28 cellular contexts compared by ENCODE assay signal in genomic region chr14:103932791-103933490, GRCh38. TPM values are rescaled to one million over a fixed set of nuclear protein-coding genes. Genes with fewer than 3 reads are reported as not detected.
DNase-seq lines count a peak whose midpoint lies in the region; FAIRE-seq and TF ChIP-seq lines count a peak whose summit lies in the region.
"Had no signal": no experiment of that assay in that cellular context is flagged by ENCODE, and none has a peak within 500 bp of the region (broad histone marks: within the 10 kb centered on the region; RNA-seq: fewer than 3 reads in every experiment).

No MANE protein-coding gene starts in this region.

- WGBS in hepatocyte (ENCODE audit: low lambda C conversion rate, missing lambda C conversion rate) = 86% methylated on average over 11 of the region's 11 CpGs

- H4K20me1 ChIP-seq in hepatocyte (ENCODE audit: insufficient read depth, poor library complexity, severe bottlenecking) = no peaks in the 10 kb centered on the region

- no peaks in the 10 kb centered on the region for H3K36me3 Mint-ChIP-seq in Caco-2 (ENCODE audit: insufficient read depth, unreplicated experiment)
- H3K36me3 Mint-ChIP-seq in activated CD4-positive, alpha-beta memory T cell treated with anti-CD3 and anti-CD28 coated beads, Interleukin-2, amount 10 ng/mL, durations not matched to agents 7 days and 5 days (ENCODE audit: low read depth) = no peaks in the 10 kb centered on the region
- H3K36me3 Mint-ChIP-seq: activated naive CD4-positive, alpha-beta T cell treated with anti-CD3 and anti-CD28 coated beads, Interleukin-2, amount 10 ng/mL, durations not matched to agents 7 days and 5 days had no signal

- intact Hi-C loops in Caco-2 (cut with micrococcal nuclease; ENCODE audit: unreplicated experiment) = no loop called here

- no peak overlapping the region for H3K4me3 ChIP-seq in Caco-2 (ENCODE audit: low read depth, low read length)
- H3K4me3 ChIP-seq in Jurkat, Clone E6-1 (ENCODE audit: low read length) = peak overlapping the region; percentile 44
- no peak overlapping the region for H3K4me3 ChIP-seq in hepatocyte
- H3K4me3 ChIP-seq: mucosa of descending colon, psoas muscle, skin epidermis had no signal

- CTCF ChIA-PET in Caco-2 (lab: Charles Lee) (no interaction called here), RWPE1 (lab: Yijun Ruan, JAX) (interaction anchor here (0.6 kb wide), 1 partner anchor 1164 kb away, joined by 3 read pairs; no protein-coding TSS in a partner anchor)
- CTCF ChIA-PET in activated CD4-positive, alpha-beta memory T cell treated with anti-CD3 and anti-CD28 coated beads, Interleukin-2, amount 10 ng/mL, durations not matched to agents 7 days and 5 days (lab: Charles Lee) = no interaction called here

- TF ChIP-seq CTCF in Caco-2 (IDR thresholded peaks at IDR 0.05; ENCODE audit: insufficient read depth in 1 of 2, low read depth in 1 of 2, low read length in 1 of 2, severe bottlenecking in 1 of 2, unreplicated experiment in 1 of 2) (no peak), RWPE1 (conservative IDR thresholded peaks at IDR 0.05; ENCODE audit: low read depth) (no peak), hepatocyte (IDR thresholded peaks at IDR 0.05; ENCODE audit: poor library complexity) (no peak)

- H3K36me3 ChIP-seq in Caco-2 (ENCODE audit: control insufficient read depth, insufficient read depth, low read length) (no peaks in the 10 kb centered on the region), hepatocyte (replicated peaks; ENCODE audit: insufficient read depth, low read depth) (no peaks in the 10 kb centered on the region)

- BruUV-seq in Caco-2 (replicated peaks; lab: Mats Ljungman, UMichigan) = no TSS peak

- peak overlapping the region; percentile 38 for H3K4me2 ChIP-seq in hepatocyte

- H3K4me1 Mint-ChIP-seq in Caco-2 (ENCODE audit: low read depth, unreplicated experiment) = peaks cover 14% of the 10 kb centered on the region
- H3K4me1 Mint-ChIP-seq in activated CD4-positive, alpha-beta memory T cell treated with anti-CD3 and anti-CD28 coated beads, Interleukin-2, amount 10 ng/mL, durations not matched to agents 7 days and 5 days = no peaks in the 10 kb centered on the region
- H3K4me1 Mint-ChIP-seq: central memory CD8-positive, alpha-beta T cell had no signal

- H3K4me3 Mint-ChIP-seq in Caco-2 (ENCODE audit: unreplicated experiment) = no peak overlapping the region
- H3K4me3 Mint-ChIP-seq in activated CD4-positive, alpha-beta memory T cell treated with anti-CD3 and anti-CD28 coated beads, Interleukin-2, amount 10 ng/mL, durations not matched to agents 7 days and 5 days = no peak overlapping the region
- H3K4me3 Mint-ChIP-seq: activated B cell treated with CpG ODN at 0.5 μM for 24 hours; activated naive CD4-positive, alpha-beta T cell treated with anti-CD3 and anti-CD28 coated beads, Interleukin-2, amount 10 ng/mL, durations not matched to agents 7 days and 5 days; central memory CD8-positive, alpha-beta T cell; HFFc6 had no signal

- POLR2A ChIA-PET in Caco-2 (lab: Charles Lee) = no interaction called here
- POLR2A ChIA-PET in RWPE1 (lab: Yijun Ruan, JAX; ENCODE audit: low non-redundant PET) = no interaction called here
- POLR2A ChIA-PET in activated CD4-positive, alpha-beta memory T cell treated with anti-CD3 and anti-CD28 coated beads, Interleukin-2, amount 10 ng/mL, durations not matched to agents 7 days and 5 days (lab: Charles Lee) = no interaction called here

- H3K9me3 ChIP-seq in Caco-2 (no peaks in the 10 kb centered on the region), hepatocyte (ENCODE audit: low read depth) (no peaks in the 10 kb centered on the region)
- H3K9me3 ChIP-seq: mucosa of descending colon, psoas muscle had no signal

- no peak for FAIRE-seq in RCC 7860 (lab: Jason Lieb, UNC)
- FAIRE-seq: frontal cortex, HTR-8/SVneo had no signal

- H3K27ac Mint-ChIP-seq in Caco-2 (ENCODE audit: unreplicated experiment) = peak overlapping the region; percentile 20
- no peak overlapping the region for H3K27ac Mint-ChIP-seq in activated CD4-positive, alpha-beta memory T cell treated with anti-CD3 and anti-CD28 coated beads, Interleukin-2, amount 10 ng/mL, durations not matched to agents 7 days and 5 days
- H3K27ac Mint-ChIP-seq: activated B cell treated with CpG ODN at 0.5 μM for 24 hours; activated naive CD4-positive, alpha-beta T cell treated with anti-CD3 and anti-CD28 coated beads, Interleukin-2, amount 10 ng/mL, durations not matched to agents 7 days and 5 days; HFFc6 had no signal

- no peaks in the 10 kb centered on the region for H3K9me3 Mint-ChIP-seq in Caco-2 (ENCODE audit: unreplicated experiment)
- no peaks in the 10 kb centered on the region for H3K9me3 Mint-ChIP-seq in activated CD4-positive, alpha-beta memory T cell treated with anti-CD3 and anti-CD28 coated beads, Interleukin-2, amount 10 ng/mL, durations not matched to agents 7 days and 5 days
- H3K9me3 Mint-ChIP-seq: activated B cell treated with CpG ODN at 0.5 μM for 24 hours; activated naive CD4-positive, alpha-beta T cell treated with anti-CD3 and anti-CD28 coated beads, Interleukin-2, amount 10 ng/mL, durations not matched to agents 7 days and 5 days; central memory CD8-positive, alpha-beta T cell; HFFc6 had no signal

- H3K27ac ChIP-seq in RWPE1 (peak overlapping the region; percentile 58), hepatocyte (peak overlapping the region; percentile 5)
- H3K27ac ChIP-seq: psoas muscle had no signal

- no peaks in the 10 kb centered on the region for H3K79me2 ChIP-seq in hepatocyte

- no peaks in the 10 kb centered on the region for H3K9me2 ChIP-seq in hepatocyte (replicated peaks; ENCODE audit: insufficient read depth)

- H3K4me1 ChIP-seq in Caco-2 = peaks cover 17% of the 10 kb centered on the region
- H3K4me1 ChIP-seq in hepatocyte (ENCODE audit: insufficient read depth) = no peaks in the 10 kb centered on the region
- H3K4me1 ChIP-seq: psoas muscle had no signal

- H3K27me3 ChIP-seq in Caco-2 (replicated peaks; ENCODE audit: control insufficient read depth, insufficient read depth, low read length) (no peaks in the 10 kb centered on the region), hepatocyte (no peaks in the 10 kb centered on the region)

- DNase-seq in Caco-2 (no peak), RWPE1 (ENCODE audit: low spot score) (peak; percentile 79), hepatocyte (ENCODE audit: low spot score) (no peak), RCC 7860 (ENCODE audit: low spot score) (no peak)
- DNase-seq in Jurkat, Clone E6-1 (ENCODE audit: low read depth, low spot score) = no peak
- no peak for DNase-seq in stimulated activated CD4-positive, alpha-beta T cell treated with anti-CD3 and anti-CD28 coated beads, Interleukin-2, amount 100 ng/mL, for 24 hours
- no peak for DNase-seq in activated CD4-positive, alpha-beta memory T cell treated with anti-CD3 and anti-CD28 coated beads, Interleukin-2, amount 10 ng/mL, durations not matched to agents 7 days and 5 days
- DNase-seq: activated B cell treated with CpG ODN at 0.5 μM for 24 hours; activated CD8-positive, alpha-beta memory T cell treated with anti-CD3 and anti-CD28 coated beads for 24 hours; activated naive CD4-positive, alpha-beta T cell treated with anti-CD3 and anti-CD28 coated beads, Interleukin-2, amount 10 ng/mL, durations not matched to agents 7 days and 5 days; activated T-cell treated with anti-CD3 and anti-CD28 coated beads, Interleukin-2, amount 50 U/mL, for 48 hours; aorta; HFFc6; NCI-H2081; NCI-H446; psoas muscle; stimulated activated CD4-positive, alpha-beta T cell treated with anti-CD3 and anti-CD28 coated beads, Interleukin-2, amount 100 ng/mL, for 48 hours; stimulated activated naive CD4-positive, alpha-beta T cell; T-helper 9 cell had no signal

- H2AFZ ChIP-seq in hepatocyte = peak overlapping the region; percentile 47

- H3K27me3 Mint-ChIP-seq in Caco-2 (ENCODE audit: insufficient read depth, unreplicated experiment) = no peaks in the 10 kb centered on the region
- H3K27me3 Mint-ChIP-seq in activated CD4-positive, alpha-beta memory T cell treated with anti-CD3 and anti-CD28 coated beads, Interleukin-2, amount 10 ng/mL, durations not matched to agents 7 days and 5 days = no peaks in the 10 kb centered on the region
- H3K27me3 Mint-ChIP-seq: activated B cell treated with CpG ODN at 0.5 μM for 24 hours had no signal

RNA-seq across cellular contexts. Expression of gene TDRD9, which starts 4.7 kb away (rescaled TPM):
- total RNA-seq in Caco-2 (2022) (not detected in 2 replicates), hepatocyte (0.73 and 2.2 TPM in 2 replicates)
- polyA plus RNA-seq in Jurkat, Clone E6-1 (2012; ENCODE audit: insufficient read depth, insufficient read length) = not detected
- polyA plus RNA-seq in hepatocyte = 1.3 and 2.3 TPM in 2 replicates
- total RNA-seq in activated CD4-positive, alpha-beta memory T cell treated with anti-CD3 and anti-CD28 coated beads, Interleukin-2, amount 10 ng/mL, durations not matched to agents 7 days and 5 days = under 1 TPM; 0.08 to 0.13 TPM
- total RNA-seq: Daoy, HFFc6, RPMI7951 had no signal

RNA-seq across cellular contexts. Expression of gene RD3L, which starts 9.4 kb away (rescaled TPM):
- total RNA-seq in Caco-2 (2022) (not detected in 2 replicates), hepatocyte (not detected in 2 replicates)
- not detected for polyA plus RNA-seq in Jurkat, Clone E6-1 (2012; ENCODE audit: insufficient read depth, insufficient read length)
- polyA plus RNA-seq in hepatocyte = not detected in 2 replicates
- total RNA-seq in activated CD4-positive, alpha-beta memory T cell treated with anti-CD3 and anti-CD28 coated beads, Interleukin-2, amount 10 ng/mL, durations not matched to agents 7 days and 5 days = not detected
- total RNA-seq: activated B cell treated with CpG ODN at 0.5 μM for 24 hours, aorta, Daoy, frontal cortex, HFFc6, mucosa of descending colon, psoas muscle, RPMI7951 had no signal
- polyA plus RNA-seq: aorta, esophagus, psoas muscle, thymus had no signal
